In genomic region chr10:97868134-97868685, GRCh38 we compare ENCODE assay signal across 1 cellular context.
TF ChIP-seq lines count a peak whose summit lies in the region.

No MANE protein-coding gene starts in this region.

TF ChIP-seq in H1, 55 proteins besides CTCF, POLR2A, EP300 and RAD21:
- TF ChIP-seq SUZ12 (IDR thresholded peaks at IDR 0.05; ENCODE audit: low read length) (no peak), NANOG (IDR thresholded peaks at IDR 0.05; ENCODE audit: insufficient read depth, low read depth, low read length, poor library complexity, severe bottlenecking) (no peak), RBBP5 (IDR thresholded peaks at IDR 0.05; ENCODE audit: borderline replicate concordance, low read depth, low read length) (no peak)
